Comparison of ENCODE assay signal across 40 cellular contexts in the genomic region with DNA sequence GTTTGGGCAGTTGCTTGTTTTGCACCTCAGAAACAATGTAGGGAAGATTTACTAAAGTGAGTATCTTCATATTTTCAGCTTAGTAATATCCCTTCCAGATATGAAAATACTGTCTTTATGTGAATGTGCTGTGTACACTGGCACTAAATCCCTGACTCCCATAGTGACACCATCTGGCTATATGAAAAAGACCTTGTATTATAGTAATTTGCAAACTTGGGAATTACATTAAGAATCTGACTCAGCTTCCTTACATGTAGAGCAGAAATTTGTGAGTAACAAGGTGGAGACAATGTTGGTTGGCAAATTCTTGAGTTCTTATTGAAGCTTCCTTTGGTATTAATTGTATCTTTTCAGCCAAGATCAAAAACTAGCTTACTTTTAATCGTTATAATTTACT.
"Had no signal": no experiment of that assay in that cellular context is flagged by ENCODE, and none has a peak within 500 bp of the region (broad histone marks: within the 10 kb centered on the region; RNA-seq: fewer than 3 reads in every experiment).

No MANE protein-coding gene starts in this region.

- ATAC-seq: body of pancreas, Right ventricle myocardium inferior, SK-N-SH treated with all-trans-retinoic acid at 6 μM for 48 hours, T-cell had no signal

- H3K4me1 Mint-ChIP-seq: activated B cell treated with CpG ODN at 0.5 μM for 24 hours; activated naive CD4-positive, alpha-beta T cell treated with anti-CD3 and anti-CD28 coated beads, Interleukin-2, amount 50 U/mL, for 24 hours; T-cell had no signal

- H3K9me3 ChIP-seq: adrenal gland, body of pancreas, breast epithelium had no signal

- H3K4me1 ChIP-seq: adrenal gland, body of pancreas, breast epithelium had no signal

- H3K27ac ChIP-seq: adrenal gland, body of pancreas, breast epithelium, PC-9, RWPE1, VCaP had no signal

- H3K27ac Mint-ChIP-seq: activated B cell treated with CpG ODN at 0.5 μM for 24 hours; activated CD4-positive, alpha-beta memory T cell treated with anti-CD3 and anti-CD28 coated beads for 36 hours; activated naive CD4-positive, alpha-beta T cell treated with anti-CD3 and anti-CD28 coated beads, Interleukin-2, amount 50 U/mL, for 24 hours; activated T-helper 2 cell treated with anti-CD3 and anti-CD28 coated beads, Interferon-gamma antibody, Interleukin-2, Interleukin-4, amounts not matched to agents 10 μg/mL and 5 μg/mL and 100 μg/mL, durations not matched to agents 14 hours and 24 hours and 36 hours; T-cell had no signal

- DNase-seq: activated B cell treated with CpG ODN at 0.5 μM for 24 hours; activated CD4-positive, alpha-beta memory T cell treated with anti-CD3 and anti-CD28 coated beads for 36 hours; activated CD4-positive, alpha-beta T cell treated with anti-CD3 and anti-CD28 coated beads for 4 hours; activated CD4-positive, alpha-beta T cell treated with anti-CD3 and anti-CD28 coated beads, Interleukin-2, amount 50 U/mL, for 1 hour; activated CD4-positive, CD25-positive, alpha-beta regulatory T cell treated with anti-CD3 and anti-CD28 coated beads, Interleukin-2, amount 50 U/mL, for 72 hours; activated CD8-positive, alpha-beta memory T cell treated with anti-CD3 and anti-CD28 coated beads, Interleukin-2, amount 50 U/mL, for 4 hours; activated gamma-delta T cell; activated naive CD4-positive, alpha-beta T cell treated with Interleukin-2 at 50 U/mL for 16 hours; activated T-cell treated with anti-CD3 and anti-CD28 coated beads for 4 hours; activated T-cell treated with anti-CD3 and anti-CD28 coated beads, Interleukin-2, amount 50 U/mL, for 48 hours; adrenal gland; body of pancreas; caudate nucleus; cerebellar nuclear complex; Kasumi-1; MM.1S; NCI-H1105; NCI-H1417 treated with DMSO at 0.1 percent for 48 hours; NCI-H187 treated with DMSO at 0.1 percent for 48 hours; NCI-H2081; NCI-H2171 treated with DMSO at 0.1 percent for 48 hours; NCI-H226; NCI-H446 treated with DMSO at 0.1 percent for 48 hours; NCI-H524 treated with DMSO at 0.1 percent for 48 hours; NCI-H748 treated with DMSO at 0.1 percent for 48 hours; NK-92 treated with Interleukin-12 subunit alpha and Interleukin-12 subunit beta, amount 100 ng/mL, for 24 hours; PC-9; SIG-M5; T-cell; T-helper 2 cell; T-helper 9 cell had no signal

- H3K27me3 ChIP-seq: adrenal gland, body of pancreas, breast epithelium had no signal

- H3K4me3 Mint-ChIP-seq: activated B cell treated with CpG ODN at 0.5 μM for 24 hours; activated CD4-positive, alpha-beta memory T cell treated with anti-CD3 and anti-CD28 coated beads for 36 hours; activated naive CD4-positive, alpha-beta T cell treated with anti-CD3 and anti-CD28 coated beads, Interleukin-2, amount 50 U/mL, for 24 hours; T-cell had no signal

- H3K27me3 Mint-ChIP-seq: activated B cell treated with CpG ODN at 0.5 μM for 24 hours; activated CD4-positive, alpha-beta memory T cell treated with anti-CD3 and anti-CD28 coated beads for 36 hours; activated naive CD4-positive, alpha-beta T cell treated with anti-CD3 and anti-CD28 coated beads, Interleukin-2, amount 50 U/mL, for 24 hours; T-cell had no signal

- FAIRE-seq: astrocyte, RCC 7860 had no signal

- H3K9me3 Mint-ChIP-seq: activated CD4-positive, alpha-beta memory T cell treated with anti-CD3 and anti-CD28 coated beads for 36 hours; activated naive CD4-positive, alpha-beta T cell treated with anti-CD3 and anti-CD28 coated beads, Interleukin-2, amount 50 U/mL, for 24 hours; activated T-helper 2 cell treated with anti-CD3 and anti-CD28 coated beads, Interferon-gamma antibody, Interleukin-2, Interleukin-4, amounts not matched to agents 10 μg/mL and 5 μg/mL and 100 μg/mL, durations not matched to agents 14 hours and 24 hours and 36 hours had no signal

- H3K4me2 ChIP-seq: PC-9 had no signal

- H2AFZ ChIP-seq: PC-9 had no signal

- H3K4me3 ChIP-seq: adrenal gland, body of pancreas, breast epithelium, PC-9 had no signal
